Comparison of ENCODE assay signal across 1 cellular context in the genomic region with DNA sequence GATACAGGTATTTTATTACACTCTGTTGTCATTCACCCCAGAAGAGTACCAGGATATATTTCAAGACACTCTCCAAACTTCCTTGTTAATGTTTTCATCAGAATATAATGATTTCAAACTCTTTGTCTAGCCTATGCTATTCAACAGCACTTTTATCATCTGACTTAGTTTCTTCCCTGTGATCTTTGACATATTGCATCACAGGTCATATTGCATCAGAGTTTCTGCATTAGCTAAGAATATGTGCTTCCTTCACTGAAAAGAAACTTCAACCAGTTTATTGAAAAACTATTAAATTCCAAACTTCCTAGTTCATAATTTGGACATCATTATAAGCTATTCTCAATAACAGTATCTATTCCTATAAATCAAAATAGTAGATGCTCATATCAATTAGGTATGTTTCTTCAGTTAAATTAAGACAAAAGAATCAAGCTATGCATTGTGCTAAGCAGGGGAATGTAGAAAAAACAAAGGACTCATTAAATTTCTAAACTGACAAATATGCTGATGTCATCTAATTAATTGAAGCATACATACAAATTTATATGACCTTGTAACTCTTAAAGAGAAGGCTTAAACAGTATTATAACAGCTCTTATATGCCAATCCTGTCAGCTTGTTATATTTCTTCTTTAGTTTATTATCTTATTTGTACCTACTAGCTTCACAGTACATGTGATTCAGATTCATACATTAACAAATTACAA.
TF ChIP-seq lines count a peak whose summit lies in the region.

No MANE protein-coding gene starts in this region.

TF ChIP-seq in K562, 482 proteins besides CTCF, POLR2A, EP300 and RAD21 (continued from another document):
- TF ChIP-seq CLOCK (CRISPR knock-in tag; IDR thresholded peaks at IDR 0.05; ENCODE audit: borderline replicate concordance) (no peak), MAFK (IDR thresholded peaks at IDR 0.05; ENCODE audit: low read length) (peak; percentile 79), THRAP3 (IDR thresholded peaks at IDR 0.05; ENCODE audit: borderline replicate concordance) (no peak)
